ENCODE assay signal across 1 cellular context in the genomic region with DNA sequence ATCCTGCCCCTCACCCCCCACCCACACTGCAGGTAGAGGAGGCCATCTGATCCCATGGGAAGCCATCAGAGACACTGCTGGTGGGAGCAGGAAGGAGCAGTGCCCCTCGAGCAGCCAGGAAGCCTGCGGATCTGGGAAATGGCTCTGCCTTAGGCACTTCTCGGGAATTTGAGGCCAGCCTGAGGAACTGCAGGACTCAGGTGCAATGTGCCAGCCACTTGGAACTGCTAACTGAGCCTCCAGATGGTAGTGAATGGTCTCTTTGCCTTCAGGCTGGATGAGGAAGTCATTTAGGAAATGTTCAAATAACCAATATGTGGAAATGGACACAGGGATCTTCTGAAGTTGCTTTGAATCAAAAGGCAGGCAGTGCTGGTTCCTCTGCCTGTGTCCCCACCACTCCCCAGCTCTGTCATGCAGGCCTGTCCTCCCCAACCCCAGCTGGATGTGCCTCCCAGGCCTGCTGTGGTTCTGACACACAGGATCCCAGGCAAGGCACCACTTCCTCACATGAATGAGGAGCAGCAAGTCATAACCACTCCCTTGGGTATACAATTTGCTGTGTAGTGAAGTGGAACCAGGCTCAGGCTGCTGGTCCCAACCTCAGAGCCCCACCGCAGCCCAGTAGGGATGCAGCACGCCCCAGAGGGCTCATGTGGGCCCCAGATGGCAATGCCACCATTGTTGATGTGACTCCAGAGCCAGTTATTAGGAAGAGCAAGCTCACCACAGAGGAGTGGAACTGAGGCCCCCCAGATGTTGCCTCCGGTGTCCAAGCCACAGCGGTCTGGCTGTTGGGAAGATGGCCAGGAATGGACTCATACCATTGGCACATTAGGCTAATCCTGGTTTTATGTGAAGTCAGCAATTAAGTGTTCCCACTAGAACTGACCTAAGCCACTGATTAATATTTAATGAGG.
TF ChIP-seq lines count a peak whose summit lies in the region.

No MANE protein-coding gene starts in this region.

TF ChIP-seq in GM23338, 12 proteins besides CTCF, POLR2A, EP300 and RAD21 (continued from another document):
- TF ChIP-seq, protein P1, sequence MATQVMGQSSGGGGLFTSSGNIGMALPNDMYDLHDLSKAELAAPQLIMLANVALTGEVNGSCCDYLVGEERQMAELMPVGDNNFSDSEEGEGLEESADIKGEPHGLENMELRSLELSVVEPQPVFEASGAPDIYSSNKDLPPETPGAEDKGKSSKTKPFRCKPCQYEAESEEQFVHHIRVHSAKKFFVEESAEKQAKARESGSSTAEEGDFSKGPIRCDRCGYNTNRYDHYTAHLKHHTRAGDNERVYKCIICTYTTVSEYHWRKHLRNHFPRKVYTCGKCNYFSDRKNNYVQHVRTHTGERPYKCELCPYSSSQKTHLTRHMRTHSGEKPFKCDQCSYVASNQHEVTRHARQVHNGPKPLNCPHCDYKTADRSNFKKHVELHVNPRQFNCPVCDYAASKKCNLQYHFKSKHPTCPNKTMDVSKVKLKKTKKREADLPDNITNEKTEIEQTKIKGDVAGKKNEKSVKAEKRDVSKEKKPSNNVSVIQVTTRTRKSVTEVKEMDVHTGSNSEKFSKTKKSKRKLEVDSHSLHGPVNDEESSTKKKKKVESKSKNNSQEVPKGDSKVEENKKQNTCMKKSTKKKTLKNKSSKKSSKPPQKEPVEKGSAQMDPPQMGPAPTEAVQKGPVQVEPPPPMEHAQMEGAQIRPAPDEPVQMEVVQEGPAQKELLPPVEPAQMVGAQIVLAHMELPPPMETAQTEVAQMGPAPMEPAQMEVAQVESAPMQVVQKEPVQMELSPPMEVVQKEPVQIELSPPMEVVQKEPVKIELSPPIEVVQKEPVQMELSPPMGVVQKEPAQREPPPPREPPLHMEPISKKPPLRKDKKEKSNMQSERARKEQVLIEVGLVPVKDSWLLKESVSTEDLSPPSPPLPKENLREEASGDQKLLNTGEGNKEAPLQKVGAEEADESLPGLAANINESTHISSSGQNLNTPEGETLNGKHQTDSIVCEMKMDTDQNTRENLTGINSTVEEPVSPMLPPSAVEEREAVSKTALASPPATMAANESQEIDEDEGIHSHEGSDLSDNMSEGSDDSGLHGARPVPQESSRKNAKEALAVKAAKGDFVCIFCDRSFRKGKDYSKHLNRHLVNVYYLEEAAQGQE (IDR thresholded peaks at IDR 0.05; ENCODE audit: unreplicated experiment), result no peak
- TF ChIP-seq POLR2AphosphoS5 (IDR thresholded peaks at IDR 0.05; ENCODE audit: low read depth) (no peak), CREB1 (CRISPR knock-in tag; IDR thresholded peaks at IDR 0.05; ENCODE audit: low read depth) (no peak), EZH2phosphoT487 (IDR thresholded peaks at IDR 0.05; ENCODE audit: unreplicated experiment) (no peak), NANOG (IDR thresholded peaks at IDR 0.05; ENCODE audit: borderline replicate concordance) (no peak), ZNF114 (CRISPR knock-in tag; IDR thresholded peaks at IDR 0.05) (no peak), JUNB (IDR thresholded peaks at IDR 0.05; ENCODE audit: unreplicated experiment) (no peak)
- TF ChIP-seq, protein P2, sequence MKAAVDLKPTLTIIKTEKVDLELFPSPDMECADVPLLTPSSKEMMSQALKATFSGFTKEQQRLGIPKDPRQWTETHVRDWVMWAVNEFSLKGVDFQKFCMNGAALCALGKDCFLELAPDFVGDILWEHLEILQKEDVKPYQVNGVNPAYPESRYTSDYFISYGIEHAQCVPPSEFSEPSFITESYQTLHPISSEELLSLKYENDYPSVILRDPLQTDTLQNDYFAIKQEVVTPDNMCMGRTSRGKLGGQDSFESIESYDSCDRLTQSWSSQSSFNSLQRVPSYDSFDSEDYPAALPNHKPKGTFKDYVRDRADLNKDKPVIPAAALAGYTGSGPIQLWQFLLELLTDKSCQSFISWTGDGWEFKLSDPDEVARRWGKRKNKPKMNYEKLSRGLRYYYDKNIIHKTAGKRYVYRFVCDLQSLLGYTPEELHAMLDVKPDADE (IDR thresholded peaks at IDR 0.05), result no peak
- TF ChIP-seq, protein P3, sequence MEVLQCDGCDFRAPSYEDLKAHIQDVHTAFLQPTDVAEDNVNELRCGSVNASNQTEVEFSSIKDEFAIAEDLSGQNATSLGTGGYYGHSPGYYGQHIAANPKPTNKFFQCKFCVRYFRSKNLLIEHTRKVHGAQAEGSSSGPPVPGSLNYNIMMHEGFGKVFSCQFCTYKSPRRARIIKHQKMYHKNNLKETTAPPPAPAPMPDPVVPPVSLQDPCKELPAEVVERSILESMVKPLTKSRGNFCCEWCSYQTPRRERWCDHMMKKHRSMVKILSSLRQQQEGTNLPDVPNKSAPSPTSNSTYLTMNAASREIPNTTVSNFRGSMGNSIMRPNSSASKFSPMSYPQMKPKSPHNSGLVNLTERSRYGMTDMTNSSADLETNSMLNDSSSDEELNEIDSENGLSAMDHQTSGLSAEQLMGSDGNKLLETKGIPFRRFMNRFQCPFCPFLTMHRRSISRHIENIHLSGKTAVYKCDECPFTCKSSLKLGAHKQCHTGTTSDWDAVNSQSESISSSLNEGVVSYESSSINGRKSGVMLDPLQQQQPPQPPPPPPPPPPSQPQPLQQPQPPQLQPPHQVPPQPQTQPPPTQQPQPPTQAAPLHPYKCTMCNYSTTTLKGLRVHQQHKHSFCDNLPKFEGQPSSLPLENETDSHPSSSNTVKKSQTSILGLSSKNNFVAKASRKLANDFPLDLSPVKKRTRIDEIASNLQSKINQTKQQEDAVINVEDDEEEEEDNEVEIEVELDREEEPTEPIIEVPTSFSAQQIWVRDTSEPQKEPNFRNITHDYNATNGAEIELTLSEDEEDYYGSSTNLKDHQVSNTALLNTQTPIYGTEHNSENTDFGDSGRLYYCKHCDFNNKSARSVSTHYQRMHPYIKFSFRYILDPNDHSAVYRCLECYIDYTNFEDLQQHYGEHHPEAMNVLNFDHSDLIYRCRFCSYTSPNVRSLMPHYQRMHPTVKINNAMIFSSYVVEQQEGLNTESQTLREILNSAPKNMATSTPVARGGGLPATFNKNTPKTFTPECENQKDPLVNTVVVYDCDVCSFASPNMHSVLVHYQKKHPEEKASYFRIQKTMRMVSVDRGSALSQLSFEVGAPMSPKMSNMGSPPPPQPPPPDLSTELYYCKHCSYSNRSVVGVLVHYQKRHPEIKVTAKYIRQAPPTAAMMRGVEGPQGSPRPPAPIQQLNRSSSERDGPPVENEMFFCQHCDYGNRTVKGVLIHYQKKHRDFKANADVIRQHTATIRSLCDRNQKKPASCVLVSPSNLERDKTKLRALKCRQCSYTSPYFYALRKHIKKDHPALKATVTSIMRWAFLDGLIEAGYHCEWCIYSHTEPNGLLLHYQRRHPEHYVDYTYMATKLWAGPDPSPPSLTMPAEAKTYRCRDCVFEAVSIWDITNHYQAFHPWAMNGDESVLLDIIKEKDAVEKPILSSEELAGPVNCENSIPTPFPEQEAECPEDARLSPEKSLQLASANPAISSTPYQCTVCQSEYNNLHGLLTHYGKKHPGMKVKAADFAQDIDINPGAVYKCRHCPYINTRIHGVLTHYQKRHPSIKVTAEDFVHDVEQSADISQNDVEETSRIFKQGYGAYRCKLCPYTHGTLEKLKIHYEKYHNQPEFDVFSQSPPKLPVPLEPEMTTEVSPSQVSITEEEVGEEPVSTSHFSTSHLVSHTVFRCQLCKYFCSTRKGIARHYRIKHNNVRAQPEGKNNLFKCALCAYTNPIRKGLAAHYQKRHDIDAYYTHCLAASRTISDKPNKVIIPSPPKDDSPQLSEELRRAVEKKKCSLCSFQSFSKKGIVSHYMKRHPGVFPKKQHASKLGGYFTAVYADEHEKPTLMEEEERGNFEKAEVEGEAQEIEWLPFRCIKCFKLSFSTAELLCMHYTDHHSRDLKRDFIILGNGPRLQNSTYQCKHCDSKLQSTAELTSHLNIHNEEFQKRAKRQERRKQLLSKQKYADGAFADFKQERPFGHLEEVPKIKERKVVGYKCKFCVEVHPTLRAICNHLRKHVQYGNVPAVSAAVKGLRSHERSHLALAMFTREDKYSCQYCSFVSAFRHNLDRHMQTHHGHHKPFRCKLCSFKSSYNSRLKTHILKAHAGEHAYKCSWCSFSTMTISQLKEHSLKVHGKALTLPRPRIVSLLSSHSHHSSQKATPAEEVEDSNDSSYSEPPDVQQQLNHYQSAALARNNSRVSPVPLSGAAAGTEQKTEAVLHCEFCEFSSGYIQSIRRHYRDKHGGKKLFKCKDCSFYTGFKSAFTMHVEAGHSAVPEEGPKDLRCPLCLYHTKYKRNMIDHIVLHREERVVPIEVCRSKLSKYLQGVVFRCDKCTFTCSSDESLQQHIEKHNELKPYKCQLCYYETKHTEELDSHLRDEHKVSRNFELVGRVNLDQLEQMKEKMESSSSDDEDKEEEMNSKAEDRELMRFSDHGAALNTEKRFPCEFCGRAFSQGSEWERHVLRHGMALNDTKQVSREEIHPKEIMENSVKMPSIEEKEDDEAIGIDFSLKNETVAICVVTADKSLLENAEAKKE (CRISPR knock-in tag; IDR thresholded peaks at IDR 0.05), result no peak
